Comparison of ENCODE assay signal across 24 cellular contexts in genomic region chr17:67210915-67211314, GRCh38.
"Had no signal": no experiment of that assay in that cellular context is flagged by ENCODE, and none has a peak within 500 bp of the region (broad histone marks: within the 10 kb centered on the region; RNA-seq: fewer than 3 reads in every experiment).

No MANE protein-coding gene starts in this region.

- H3K4me3 ChIP-seq: heart right ventricle, hepatocyte, left lung, lower lobe of right lung, ovary, prostate gland, skin epidermis, tibial nerve, uterus had no signal

- H3K27ac ChIP-seq: heart right ventricle, left lung, lower lobe of right lung, ovary, prostate gland, skin epidermis, tibial nerve, uterus had no signal

- H3K36me3 ChIP-seq: ovary, prostate gland, uterus had no signal

- H3K4me1 ChIP-seq: prostate gland, uterus had no signal

- DNase-seq: heart right ventricle; islet precursor cell; left lung; lower lobe of right lung; mammary epithelial cell; mesenchymal stem cell; naive thymus-derived CD8-positive, alpha-beta T cell; ovary; posterior cingulate gyrus; retina; right cardiac atrium; stimulated activated CD4-positive, alpha-beta T cell treated with anti-CD3 and anti-CD28 coated beads, Interleukin-12 subunit alpha, Interleukin-12 subunit beta, amount 100 ng/mL, for 4 hours; stimulated activated CD4-positive, alpha-beta T cell treated with anti-CD3 and anti-CD28 coated beads, Interleukin-15, amount 100 ng/mL, for 24 hours; stimulated activated CD4-positive, alpha-beta T cell treated with anti-CD3 and anti-CD28 coated beads, Interleukin-2, amount 100 ng/mL, for 24 hours; stimulated activated CD4-positive, alpha-beta T cell treated with anti-CD3 and anti-CD28 coated beads, Interleukin-4, amount 100 ng/mL, for 1 hour; stimulated activated naive B cell treated with anti-CD40 and anti-IgM and Interleukin-4, amounts not matched to agents 10 μg/mL and 1 μg/mL and 100 μg/mL, for 72 hours; stimulated activated naive CD8-positive, alpha-beta T cell treated with anti-CD3 and anti-CD28 coated beads, Interleukin-15, Interleukin-2, amounts not matched to agents 100 U/mL and 50 U/mL, for 24 hours; substantia nigra; uterus had no signal

- H3K9me3 ChIP-seq: heart right ventricle, left lung, lower lobe of right lung, ovary, prostate gland, tibial nerve, uterus had no signal

- H3K27me3 ChIP-seq: heart right ventricle, hepatocyte, left lung, ovary, tibial nerve, uterus had no signal

- ATAC-seq: naive thymus-derived CD8-positive, alpha-beta T cell; right cardiac atrium; sciatic nerve; stimulated activated naive B cell treated with anti-CD40 and anti-IgM and Interleukin-4, amounts not matched to agents 10 μg/mL and 1 μg/mL and 100 μg/mL, for 72 hours; stimulated activated naive CD8-positive, alpha-beta T cell treated with anti-CD3 and anti-CD28 coated beads, Interleukin-15, Interleukin-2, amounts not matched to agents 100 U/mL and 50 U/mL, for 24 hours had no signal
